8 cellular contexts compared by ENCODE assay signal in genomic region chr7:130441408-130441854, GRCh38. TPM values are rescaled to one million over a fixed set of nuclear protein-coding genes. Genes with fewer than 3 reads are reported as not detected.
DNase-seq lines count a peak whose midpoint lies in the region; ATAC-seq and TF ChIP-seq lines count a peak whose summit lies in the region.

No MANE protein-coding gene starts in this region.

- CTCF ChIA-PET in Panc1 (lab: Charles Lee) = interaction anchor here (0.5 kb wide), 1 partner anchor 10 kb away, joined by 3 read pairs; no protein-coding TSS in a partner anchor

- H3K27me3 ChIP-seq in BLaER1 = no peaks in the 10 kb centered on the region
- H3K27me3 ChIP-seq in HUES6 (ENCODE audit: control insufficient read depth, insufficient read depth, low read length) = no peaks in the 10 kb centered on the region
- no peaks in the 10 kb centered on the region for H3K27me3 ChIP-seq in Panc1 (ENCODE audit: control insufficient read depth, insufficient read depth, low read length)
- no peaks in the 10 kb centered on the region for H3K27me3 ChIP-seq in ectodermal cell (ENCODE audit: control insufficient read depth, insufficient read depth, low read length, poor library complexity, severe bottlenecking)

- H4K20me1 ChIP-seq in BLaER1 = no peaks in the 10 kb centered on the region

- no peak for TF ChIP-seq CTCF in Panc1 (IDR thresholded peaks at IDR 0.05)

- peaks cover 5 to 8% (median 6%) of the 10 kb centered on the region in 3 donors for H3K27me3 Mint-ChIP-seq in naive B cell

- peaks cover 9 to 13% (median 9%) of the 10 kb centered on the region in 3 donors for H3K4me1 Mint-ChIP-seq in naive B cell

- peak overlapping the region; percentile 61 for H3K27ac ChIP-seq in BLaER1
- peak overlapping the region; percentile 72 for H3K27ac ChIP-seq in HUES6 (ENCODE audit: low read depth, low read length)
- H3K27ac ChIP-seq in Panc1 (ENCODE audit: low read length) = peak overlapping the region; percentile 95
- H3K27ac ChIP-seq in ectodermal cell (ENCODE audit: insufficient read depth, low read depth, low read length, poor library complexity, severe bottlenecking) = peak overlapping the region; percentile 76

- no peaks in the 10 kb centered on the region for H3K9me3 Mint-ChIP-seq in naive B cell

- intact Hi-C loops in Panc1 (cut with micrococcal nuclease; ENCODE audit: unreplicated experiment) = no loop called here

- POLR2A ChIA-PET in Panc1 (lab: Charles Lee) = interaction anchor here (0.6 kb wide), 1 partner anchor 80 kb away, joined by 3 read pairs; no protein-coding TSS in a partner anchor

- peaks cover 29% of the 10 kb centered on the region for H3K4me1 ChIP-seq in BLaER1
- H3K4me1 ChIP-seq in HUES6 (ENCODE audit: control insufficient read depth, insufficient read depth, low read length) = peaks cover 8% of the 10 kb centered on the region
- peaks cover 6% of the 10 kb centered on the region for H3K4me1 ChIP-seq in Panc1 (ENCODE audit: control insufficient read depth, insufficient read depth, low read length)
- H3K4me1 ChIP-seq in ectodermal cell (ENCODE audit: control insufficient read depth, insufficient read depth, low read length) = peaks cover 9% of the 10 kb centered on the region

- peak overlapping the region in 4 of 6 donors; percentile 10 to 92 (median 24) for H3K27ac Mint-ChIP-seq in naive B cell

- 16 to 22% methylated on average over 8 to 9 of the region's 9 CpGs for WGBS in ectodermal cell, 2 experiments

- no peaks in the 10 kb centered on the region for H3K36me3 Mint-ChIP-seq in naive B cell

- BruUV-seq in Panc1 (replicated peaks; lab: Mats Ljungman, UMichigan) = no TSS peak

- H3K4me3 ChIP-seq in BLaER1 (peak overlapping the region; percentile 76), HUES6 (ENCODE audit: low read depth, low read length) (peak overlapping the region; percentile 65), Panc1 (ENCODE audit: low read depth in 2 of 2, low read length in 2 of 2) (peak overlapping the region; percentile 67 to 81), ectodermal cell (ENCODE audit: insufficient read depth, low read depth, low read length) (peak overlapping the region; percentile 18)

- ATAC-seq in Panc1 (no peak), naive B cell (ENCODE audit: low read depth in 2 of 2) (no peak), GM18870 (IDR thresholded peaks at IDR 0.05; ENCODE audit: unreplicated experiment) (no peak), HG02763 (IDR thresholded peaks at IDR 0.05; ENCODE audit: unreplicated experiment) (no peak)

- H3K36me3 ChIP-seq in BLaER1 = peaks cover 12% of the 10 kb centered on the region; the same call in 1 of the 2 replicates
- no peaks in the 10 kb centered on the region for H3K36me3 ChIP-seq in HUES6 (ENCODE audit: control insufficient read depth, insufficient read depth, low read length)
- H3K36me3 ChIP-seq in Panc1 (ENCODE audit: control insufficient read depth, insufficient read depth, low read length) = no peaks in the 10 kb centered on the region
- H3K36me3 ChIP-seq in ectodermal cell (ENCODE audit: control insufficient read depth, insufficient read depth, low read length) = no peaks in the 10 kb centered on the region

- peak overlapping the region; percentile 36; the same call in 1 of the 2 replicates for H3K9ac ChIP-seq in BLaER1
- peak overlapping the region; percentile 57 for H3K9ac ChIP-seq in HUES6 (ENCODE audit: low read length)

- DNase-seq in Panc1 (ENCODE audit: low read depth, low spot score) = no peak
- no peak for DNase-seq in naive B cell
- DNase-seq in cortex of kidney (lab: John Stamatoyannopoulos, UW) = no peak

- in situ Hi-C loops in Panc1 (cut with HindIII; ENCODE audit: low pct_unique_long_range_greater_than_20kb, low sequenced_read_pairs) = no loop called here

- H3K4me3 Mint-ChIP-seq in naive B cell = peak overlapping the region; percentile 91 to 100 (median 99)

- peak overlapping the region; percentile 65 for H3K4me2 ChIP-seq in BLaER1

- H3K9me3 ChIP-seq in BLaER1 = peaks cover 19% of the 10 kb centered on the region; the same call in 1 of the 2 replicates
- no peaks in the 10 kb centered on the region for H3K9me3 ChIP-seq in HUES6 (ENCODE audit: control insufficient read depth, insufficient read depth, low read depth, low read length)
- H3K9me3 ChIP-seq in Panc1 (ENCODE audit: control insufficient read depth, insufficient read depth, low read depth, low read length) = peaks cover 3% of the 10 kb centered on the region; the same call in 1 of the 2 replicates
- no peaks in the 10 kb centered on the region for H3K9me3 ChIP-seq in ectodermal cell (ENCODE audit: control insufficient read depth, low read length)

RNA-seq across cellular contexts. Expression of gene CEP41, which starts 0.6 kb away (rescaled TPM):
- total RNA-seq in Panc1 (2021; ENCODE audit: unreplicated experiment) = 13.2 TPM
- 14.7 TPM for polyA plus RNA-seq in Panc1 (2012; ENCODE audit: insufficient read length)
- polyA plus RNA-seq in ectodermal cell (2013, experiment 1 of 4) = 28.7 TPM
- polyA plus RNA-seq in ectodermal cell (2013, experiment 2 of 4) = 23.2 TPM
- polyA plus RNA-seq in ectodermal cell (2013, experiment 3 of 4) = 23.0 TPM
- polyA plus RNA-seq in ectodermal cell (2013, experiment 4 of 4) = 23.4 TPM
- polyA plus RNA-seq in naive B cell (ENCODE audit: low read depth in 6 of 6) = 10 to 100 TPM in 3 of 6 donors, 1 to 10 TPM in 3; 6.2 to 20.7 (median 10.3) TPM

RNA-seq across cellular contexts. Expression of gene MEST, which starts 50.5 kb away (rescaled TPM):
- 44.4 TPM for total RNA-seq in Panc1 (2021; ENCODE audit: unreplicated experiment)
- 50.2 TPM for polyA plus RNA-seq in Panc1 (2012; ENCODE audit: insufficient read length)
- polyA plus RNA-seq in ectodermal cell (2013, experiment 1 of 4) = 318 TPM
- 316 TPM for polyA plus RNA-seq in ectodermal cell (2013, experiment 2 of 4)
- 336 TPM for polyA plus RNA-seq in ectodermal cell (2013, experiment 3 of 4)
- polyA plus RNA-seq in ectodermal cell (2013, experiment 4 of 4) = 366 TPM
- polyA plus RNA-seq in naive B cell (ENCODE audit: low read depth in 6 of 6) = 10 to 100 TPM in 1 of 6 donors, 1 to 10 TPM in 5; 4.6 to 19.4 (median 5.7) TPM

Comparison
In these comparisons a context has a peak if more than half of its experiments do, and no peak if none do; other contexts are left out.
1. H3K4me3 ChIP-seq: peak in every context shown above with its lines; median percentile 76 in BLaER1; 74 in Panc1; 65 in HUES6; 18 in ectodermal cell.